1 cellular context compared by ENCODE assay signal in genomic region chr1:225921734-225922709, GRCh38.
TF ChIP-seq lines count a peak whose summit lies in the region.

No MANE protein-coding gene starts in this region.

TF ChIP-seq in HCT116, 20 proteins besides CTCF, POLR2A, EP300 and RAD21:
- TF ChIP-seq EGR1 (IDR thresholded peaks at IDR 0.05; ENCODE audit: low read depth) = no peak
- no peak for TF ChIP-seq SP1 (IDR thresholded peaks at IDR 0.05; ENCODE audit: low read depth)
- TF ChIP-seq CBX3 (IDR thresholded peaks at IDR 0.05; ENCODE audit: low read depth) = no peak
- no peak for TF ChIP-seq REST (IDR thresholded peaks at IDR 0.05; ENCODE audit: low read depth)
- TF ChIP-seq JUND (IDR thresholded peaks at IDR 0.05) = no peak
- TF ChIP-seq ZNF274 (IDR thresholded peaks at IDR 0.05; ENCODE audit: low read depth, low read length) = no peak
- no peak for TF ChIP-seq CEBPB (IDR thresholded peaks at IDR 0.05; ENCODE audit: low read depth)
